In genomic region chr7:138460176-138460648, GRCh38 we compare ENCODE assay signal across 8 cellular contexts. TPM values are rescaled to one million over a fixed set of nuclear protein-coding genes. Genes with fewer than 3 reads are reported as not detected.
A peak's percentile ranks its signal among the peaks of the same experiment; 100 is the strongest.
DNase-seq lines count a peak whose midpoint lies in the region; ATAC-seq and TF ChIP-seq lines count a peak whose summit lies in the region.

Gene TRIM24, plus strand, starts transcription at chr7:138460259. Its CDS starts 290 bp downstream, at chr7:138460549.

- intact Hi-C loops in psoas muscle (cut with DNase I): loop anchor here in 1 of 2 donors (10.0 kb wide), 1 partner anchor 105 kb away; no protein-coding TSS in a partner anchor

- H3K27me3 Mint-ChIP-seq in activated CD8-positive, alpha-beta memory T cell treated with anti-CD3 and anti-CD28 coated beads, Interleukin-2, amount 10 ng/mL, durations not matched to agents 7 days and 5 days: peaks cover 2% of the 10 kb centered on the region
- H3K27me3 Mint-ChIP-seq in glutamatergic neuron (ENCODE audit: unreplicated experiment): peaks cover 15% of the 10 kb centered on the region

- H3K36me3 Mint-ChIP-seq in activated CD8-positive, alpha-beta memory T cell treated with anti-CD3 and anti-CD28 coated beads, Interleukin-2, amount 10 ng/mL, durations not matched to agents 7 days and 5 days: peaks cover 12% of the 10 kb centered on the region
- no peaks in the 10 kb centered on the region for H3K36me3 Mint-ChIP-seq in glutamatergic neuron (ENCODE audit: unreplicated experiment)

- H3K9me3 Mint-ChIP-seq in activated CD8-positive, alpha-beta memory T cell treated with anti-CD3 and anti-CD28 coated beads, Interleukin-2, amount 10 ng/mL, durations not matched to agents 7 days and 5 days (ENCODE audit: low read depth): no peaks in the 10 kb centered on the region
- peaks cover 15% of the 10 kb centered on the region for H3K9me3 Mint-ChIP-seq in glutamatergic neuron (ENCODE audit: unreplicated experiment)

- CTCF ChIA-PET in activated CD8-positive, alpha-beta memory T cell treated with anti-CD3 and anti-CD28 coated beads, Interleukin-2, amount 10 ng/mL, durations not matched to agents 7 days and 5 days (lab: Charles Lee): interaction anchor here (1.0 to 2.6 kb wide), 2 partner anchors 278 to 405 kb away, joined by 4 to 8 read pairs; no protein-coding TSS in a partner anchor

- in situ Hi-C loops in HAP-1 (cut with MboI; ENCODE audit: low sequenced_read_pairs): no loop called here

- H3K4me3 ChIP-seq in HAP-1 (peak within 1 kb of the TSS; percentile 89), LNCaP clone FGC (ENCODE audit: low read depth, low read length) (peak within 1 kb of the TSS; percentile 72), psoas muscle (peak within 1 kb of the TSS; percentile 90)

- H3K4me1 Mint-ChIP-seq in activated CD8-positive, alpha-beta memory T cell treated with anti-CD3 and anti-CD28 coated beads, Interleukin-2, amount 10 ng/mL, durations not matched to agents 7 days and 5 days: peaks cover 29% of the 10 kb centered on the region
- H3K4me1 Mint-ChIP-seq in glutamatergic neuron (ENCODE audit: low read depth, unreplicated experiment): peaks cover 14% of the 10 kb centered on the region

- ATAC-seq in activated CD8-positive, alpha-beta memory T cell treated with anti-CD3 and anti-CD28 coated beads, Interleukin-2, amount 10 ng/mL, durations not matched to agents 7 days and 5 days: peak; percentile 86
- peak in 1 of 4 donors; percentile 92 for ATAC-seq in psoas muscle

- DNase-seq in NCI-H2171 treated with DMSO at 0.1 percent for 48 hours (lab: John Stamatoyannopoulos, UW) (peak; percentile 98), NCI-H2171 (lab: John Stamatoyannopoulos, UW) (no peak), HAP-1 (ENCODE audit: low spot score in 2 of 2) (no peak), LNCaP clone FGC (ENCODE audit: low read depth) (no peak), glutamatergic neuron (no peak), psoas muscle (peak; percentile 97 to 99), DMS114 treated with DMSO at 0.1 percent for 48 hours (lab: John Stamatoyannopoulos, UW; ENCODE audit: unreplicated experiment) (no peak)
- DNase-seq in activated CD8-positive, alpha-beta memory T cell treated with anti-CD3 and anti-CD28 coated beads, Interleukin-2, amount 10 ng/mL, durations not matched to agents 7 days and 5 days: no peak

- peak within 1 kb of the TSS; percentile 94 for H3K27ac Mint-ChIP-seq in activated CD8-positive, alpha-beta memory T cell treated with anti-CD3 and anti-CD28 coated beads, Interleukin-2, amount 10 ng/mL, durations not matched to agents 7 days and 5 days
- peak within 1 kb of the TSS; percentile 100 for H3K27ac Mint-ChIP-seq in glutamatergic neuron (ENCODE audit: unreplicated experiment)

- H3K36me3 ChIP-seq in HAP-1 (replicated peaks): peaks cover 6% of the 10 kb centered on the region; the same call in 1 of the 2 replicates
- no peaks in the 10 kb centered on the region for H3K36me3 ChIP-seq in psoas muscle (ENCODE audit: insufficient read depth in 1 of 2, low read depth in 1 of 2)

- 0 to 1% (median 0%) methylated on average over 17 to 55 of the region's 59 CpGs for WGBS in psoas muscle, 3 donors

- H3K27ac ChIP-seq in psoas muscle: peak within 1 kb of the TSS; percentile 88

- H3K4me1 ChIP-seq in HAP-1: peaks cover 21% of the 10 kb centered on the region
- peaks cover 3% of the 10 kb centered on the region for H3K4me1 ChIP-seq in psoas muscle

- no peak for TF ChIP-seq CTCF in LNCaP clone FGC (IDR thresholded peaks at IDR 0.05; ENCODE audit: control insufficient read depth, extremely low read depth, insufficient read depth)
- TF ChIP-seq CTCF in glutamatergic neuron (IDR thresholded peaks at IDR 0.05; ENCODE audit: partially characterized antibody, unreplicated experiment): no peak
- no peak for TF ChIP-seq CTCF in psoas muscle (IDR thresholded peaks at IDR 0.05)

- H3K9me3 ChIP-seq in HAP-1 (no peaks in the 10 kb centered on the region), psoas muscle (no peaks in the 10 kb centered on the region)

- H3K27me3 ChIP-seq in HAP-1 (ENCODE audit: low read depth) (no peaks in the 10 kb centered on the region), psoas muscle (ENCODE audit: insufficient read depth in 3 of 3, low read length in 2 of 3) (peaks cover 0 to 2% (median 0%) of the 10 kb centered on the region in 3 donors)

- H3K4me3 Mint-ChIP-seq in activated CD8-positive, alpha-beta memory T cell treated with anti-CD3 and anti-CD28 coated beads, Interleukin-2, amount 10 ng/mL, durations not matched to agents 7 days and 5 days: peak within 1 kb of the TSS; percentile 89
- peak within 1 kb of the TSS; percentile 100 for H3K4me3 Mint-ChIP-seq in glutamatergic neuron (ENCODE audit: unreplicated experiment)

RNA-seq across cellular contexts. Expression of gene TRIM24, which starts in this region (rescaled TPM):
- 10 to 100 TPM; 17.7 to 20.2 TPM for total RNA-seq in activated CD8-positive, alpha-beta memory T cell treated with anti-CD3 and anti-CD28 coated beads, Interleukin-2, amount 10 ng/mL, durations not matched to agents 7 days and 5 days
- total RNA-seq in glutamatergic neuron (ENCODE audit: unreplicated experiment) (85.6 TPM), psoas muscle (10 to 100 TPM; 15.0 to 21.4 (median 17.9) TPM)
- polyA plus RNA-seq in psoas muscle: 10 to 100 TPM in 2 of 3 donors, 1 to 10 TPM in 1; 4.7 to 11.3 (median 10.6) TPM

Comparison
In these comparisons a context has a peak if more than half of its experiments do, and no peak if none do; other contexts are left out.
1. DNase-seq: peak in NCI-H2171 treated with DMSO at 0.1 percent for 48 hours (single experiment) and psoas muscle (2 of 2); none in NCI-H2171 (single experiment), HAP-1 (0 of 2), LNCaP clone FGC (single experiment), activated CD8-positive, alpha-beta memory T cell treated with anti-CD3 and anti-CD28 coated beads, Interleukin-2, amount 10 ng/mL, durations not matched to agents 7 days and 5 days (single experiment), glutamatergic neuron (single experiment) and DMS114 treated with DMSO at 0.1 percent for 48 hours (single experiment).
2. Peak in every context shown above with its lines, with median percentiles within 50 percentile points of each other: H3K4me3 ChIP-seq.